In the genomic region with DNA sequence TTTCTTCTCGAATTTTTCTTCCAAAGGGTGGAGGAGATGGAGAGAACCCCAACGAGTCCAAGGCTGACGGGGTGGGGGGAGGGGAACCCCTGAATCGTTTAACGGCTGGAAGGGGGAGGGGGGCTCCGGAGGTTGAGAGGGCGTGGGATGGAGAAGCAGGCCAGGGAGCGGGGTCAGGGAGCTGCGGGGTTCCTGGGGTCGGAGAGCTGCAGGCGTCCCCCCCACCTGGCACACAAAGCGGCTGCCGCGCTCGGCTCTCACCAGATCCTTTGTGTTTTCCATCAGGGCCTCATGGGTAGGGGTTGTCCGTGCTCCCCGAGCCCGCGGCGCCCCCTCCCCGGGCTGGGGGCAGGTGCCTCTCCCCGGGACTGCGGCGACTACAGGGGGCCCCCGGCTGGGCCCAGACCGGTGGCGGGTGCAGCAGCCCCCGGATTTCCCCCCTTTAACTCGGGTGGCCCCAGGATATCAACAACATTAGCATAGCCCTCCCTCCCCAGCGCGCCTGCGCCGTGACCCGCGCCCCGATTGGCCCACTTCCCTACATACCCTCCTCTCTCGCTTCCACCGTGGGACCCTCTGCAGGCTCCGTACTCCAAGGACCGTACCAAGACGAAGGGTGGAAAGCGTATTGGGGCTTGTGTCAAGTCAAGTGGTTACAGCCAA, we compare ENCODE assay signal across 1 cellular context.
TF ChIP-seq lines count a peak whose summit lies in the region.

A gene (minus strand): TSS at position 476 of the 663 bp plus-strand sequence. CDS start 34,888 bp downstream, outside the sequence.

TF ChIP-seq in HepG2, 621 proteins besides CTCF, POLR2A, EP300 and RAD21 (continued from another document and continues in another):
- TF ChIP-seq, protein P1, sequence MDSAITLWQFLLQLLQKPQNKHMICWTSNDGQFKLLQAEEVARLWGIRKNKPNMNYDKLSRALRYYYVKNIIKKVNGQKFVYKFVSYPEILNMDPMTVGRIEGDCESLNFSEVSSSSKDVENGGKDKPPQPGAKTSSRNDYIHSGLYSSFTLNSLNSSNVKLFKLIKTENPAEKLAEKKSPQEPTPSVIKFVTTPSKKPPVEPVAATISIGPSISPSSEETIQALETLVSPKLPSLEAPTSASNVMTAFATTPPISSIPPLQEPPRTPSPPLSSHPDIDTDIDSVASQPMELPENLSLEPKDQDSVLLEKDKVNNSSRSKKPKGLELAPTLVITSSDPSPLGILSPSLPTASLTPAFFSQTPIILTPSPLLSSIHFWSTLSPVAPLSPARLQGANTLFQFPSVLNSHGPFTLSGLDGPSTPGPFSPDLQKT (CRISPR knock-in tag; IDR thresholded peaks at IDR 0.05; ENCODE audit: borderline replicate concordance) = no peak
- TF ChIP-seq XBP1 (CRISPR knock-in tag; IDR thresholded peaks at IDR 0.05) (no peak), PRPF4 (IDR thresholded peaks at IDR 0.05; ENCODE audit: low read depth, low read length, poor library complexity, severe bottlenecking) (no peak), KAT7 (CRISPR knock-in tag; IDR thresholded peaks at IDR 0.05; ENCODE audit: borderline replicate concordance) (no peak), ZNF737 (CRISPR knock-in tag; IDR thresholded peaks at IDR 0.05; ENCODE audit: borderline replicate concordance) (no peak), FOXK1 (CRISPR knock-in tag; IDR thresholded peaks at IDR 0.05; ENCODE audit: borderline replicate concordance, low read depth) (peak; percentile 93), KMT2A (CRISPR knock-in tag; IDR thresholded peaks at IDR 0.05) (no peak; the same call in none of the 2 replicates), ZIK1 (CRISPR knock-in tag; IDR thresholded peaks at IDR 0.05; ENCODE audit: borderline replicate concordance, low read depth) (peak; percentile 16; the same call in 1 of the 2 replicates), ZNF329 (CRISPR knock-in tag; IDR thresholded peaks at IDR 0.05; ENCODE audit: low read depth) (no peak), RBFOX2 (IDR thresholded peaks at IDR 0.05; ENCODE audit: low read depth, low read length) (peak; percentile 76), KLF9 (CRISPR knock-in tag; IDR thresholded peaks at IDR 0.05; ENCODE audit: low read depth) (no peak), GABPA (IDR thresholded peaks at IDR 0.05; ENCODE audit: low read depth, low read length) (no peak), GABPA (CRISPR knock-in tag; IDR thresholded peaks at IDR 0.05; ENCODE audit: low read depth) (no peak), BCL6 (CRISPR knock-in tag; IDR thresholded peaks at IDR 0.05) (no peak), GATAD2A (CRISPR knock-in tag; IDR thresholded peaks at IDR 0.05) (peak; percentile 9; the same call in 1 of the 2 replicates), ZNF383 (CRISPR knock-in tag; IDR thresholded peaks at IDR 0.05; ENCODE audit: borderline replicate concordance) (no peak), TCF7 (IDR thresholded peaks at IDR 0.05; ENCODE audit: low read depth) (no peak), ZNF781 (CRISPR knock-in tag; IDR thresholded peaks at IDR 0.05; ENCODE audit: borderline replicate concordance, not compliant biosample characterization) (peak; percentile 2), NCOA5 (CRISPR knock-in tag; IDR thresholded peaks at IDR 0.05) (no peak), ZBTB8A (CRISPR knock-in tag; IDR thresholded peaks at IDR 0.05; ENCODE audit: borderline replicate concordance, low read depth) (no peak), ZNF17 (CRISPR knock-in tag; IDR thresholded peaks at IDR 0.05) (no peak), BRCA1 (CRISPR knock-in tag; IDR thresholded peaks at IDR 0.05) (no peak), MEF2D (CRISPR knock-in tag; IDR thresholded peaks at IDR 0.05) (no peak), NCOA1 (CRISPR knock-in tag; IDR thresholded peaks at IDR 0.05) (no peak), IKZF1 (IDR thresholded peaks at IDR 0.05) (no peak), ZFX (CRISPR knock-in tag; IDR thresholded peaks at IDR 0.05; ENCODE audit: low read depth) (no peak), ZNF780A (CRISPR knock-in tag; IDR thresholded peaks at IDR 0.05) (no peak), ISL2 (CRISPR knock-in tag; IDR thresholded peaks at IDR 0.05) (peak; percentile 45), HNF4A (CRISPR knock-in tag; IDR thresholded peaks at IDR 0.05) (no peak), TEAD2 (CRISPR knock-in tag; IDR thresholded peaks at IDR 0.05) (no peak), GPN1 (CRISPR knock-in tag; IDR thresholded peaks at IDR 0.05; ENCODE audit: borderline replicate concordance) (no peak), MYC (CRISPR knock-in tag; IDR thresholded peaks at IDR 0.05; ENCODE audit: borderline replicate concordance) (no peak), RXRB (CRISPR knock-in tag; IDR thresholded peaks at IDR 0.05; ENCODE audit: borderline replicate concordance) (no peak), MAZ (IDR thresholded peaks at IDR 0.05; ENCODE audit: borderline replicate concordance, low read depth, low read length) (no peak), MAZ (CRISPR knock-in tag; IDR thresholded peaks at IDR 0.05; ENCODE audit: low read depth) (no peak), KAT8 (CRISPR knock-in tag; IDR thresholded peaks at IDR 0.05) (no peak)
- TF ChIP-seq, protein P2, sequence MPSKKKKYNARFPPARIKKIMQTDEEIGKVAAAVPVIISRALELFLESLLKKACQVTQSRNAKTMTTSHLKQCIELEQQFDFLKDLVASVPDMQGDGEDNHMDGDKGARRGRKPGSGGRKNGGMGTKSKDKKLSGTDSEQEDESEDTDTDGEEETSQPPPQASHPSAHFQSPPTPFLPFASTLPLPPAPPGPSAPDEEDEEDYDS (CRISPR knock-in tag; IDR thresholded peaks at IDR 0.05) = peak; percentile 68
- TF ChIP-seq, protein P3, sequence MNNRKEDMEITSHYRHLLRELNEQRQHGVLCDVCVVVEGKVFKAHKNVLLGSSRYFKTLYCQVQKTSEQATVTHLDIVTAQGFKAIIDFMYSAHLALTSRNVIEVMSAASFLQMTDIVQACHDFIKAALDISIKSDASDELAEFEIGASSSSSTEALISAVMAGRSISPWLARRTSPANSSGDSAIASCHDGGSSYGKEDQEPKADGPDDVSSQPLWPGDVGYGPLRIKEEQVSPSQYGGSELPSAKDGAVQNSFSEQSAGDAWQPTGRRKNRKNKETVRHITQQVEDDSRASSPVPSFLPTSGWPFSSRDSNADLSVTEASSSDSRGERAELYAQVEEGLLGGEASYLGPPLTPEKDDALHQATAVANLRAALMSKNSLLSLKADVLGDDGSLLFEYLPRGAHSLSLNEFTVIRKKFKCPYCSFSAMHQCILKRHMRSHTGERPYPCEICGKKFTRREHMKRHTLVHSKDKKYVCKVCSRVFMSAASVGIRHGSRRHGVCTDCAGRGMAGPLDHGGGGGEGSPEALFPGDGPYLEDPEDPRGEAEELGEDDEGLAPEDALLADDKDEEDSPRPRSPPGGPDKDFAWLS (CRISPR knock-in tag; IDR thresholded peaks at IDR 0.05; ENCODE audit: borderline replicate concordance) = no peak
- TF ChIP-seq, protein P4, sequence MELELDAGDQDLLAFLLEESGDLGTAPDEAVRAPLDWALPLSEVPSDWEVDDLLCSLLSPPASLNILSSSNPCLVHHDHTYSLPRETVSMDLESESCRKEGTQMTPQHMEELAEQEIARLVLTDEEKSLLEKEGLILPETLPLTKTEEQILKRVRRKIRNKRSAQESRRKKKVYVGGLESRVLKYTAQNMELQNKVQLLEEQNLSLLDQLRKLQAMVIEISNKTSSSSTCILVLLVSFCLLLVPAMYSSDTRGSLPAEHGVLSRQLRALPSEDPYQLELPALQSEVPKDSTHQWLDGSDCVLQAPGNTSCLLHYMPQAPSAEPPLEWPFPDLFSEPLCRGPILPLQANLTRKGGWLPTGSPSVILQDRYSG (CRISPR knock-in tag; IDR thresholded peaks at IDR 0.05) = no peak
- TF ChIP-seq, protein P5, sequence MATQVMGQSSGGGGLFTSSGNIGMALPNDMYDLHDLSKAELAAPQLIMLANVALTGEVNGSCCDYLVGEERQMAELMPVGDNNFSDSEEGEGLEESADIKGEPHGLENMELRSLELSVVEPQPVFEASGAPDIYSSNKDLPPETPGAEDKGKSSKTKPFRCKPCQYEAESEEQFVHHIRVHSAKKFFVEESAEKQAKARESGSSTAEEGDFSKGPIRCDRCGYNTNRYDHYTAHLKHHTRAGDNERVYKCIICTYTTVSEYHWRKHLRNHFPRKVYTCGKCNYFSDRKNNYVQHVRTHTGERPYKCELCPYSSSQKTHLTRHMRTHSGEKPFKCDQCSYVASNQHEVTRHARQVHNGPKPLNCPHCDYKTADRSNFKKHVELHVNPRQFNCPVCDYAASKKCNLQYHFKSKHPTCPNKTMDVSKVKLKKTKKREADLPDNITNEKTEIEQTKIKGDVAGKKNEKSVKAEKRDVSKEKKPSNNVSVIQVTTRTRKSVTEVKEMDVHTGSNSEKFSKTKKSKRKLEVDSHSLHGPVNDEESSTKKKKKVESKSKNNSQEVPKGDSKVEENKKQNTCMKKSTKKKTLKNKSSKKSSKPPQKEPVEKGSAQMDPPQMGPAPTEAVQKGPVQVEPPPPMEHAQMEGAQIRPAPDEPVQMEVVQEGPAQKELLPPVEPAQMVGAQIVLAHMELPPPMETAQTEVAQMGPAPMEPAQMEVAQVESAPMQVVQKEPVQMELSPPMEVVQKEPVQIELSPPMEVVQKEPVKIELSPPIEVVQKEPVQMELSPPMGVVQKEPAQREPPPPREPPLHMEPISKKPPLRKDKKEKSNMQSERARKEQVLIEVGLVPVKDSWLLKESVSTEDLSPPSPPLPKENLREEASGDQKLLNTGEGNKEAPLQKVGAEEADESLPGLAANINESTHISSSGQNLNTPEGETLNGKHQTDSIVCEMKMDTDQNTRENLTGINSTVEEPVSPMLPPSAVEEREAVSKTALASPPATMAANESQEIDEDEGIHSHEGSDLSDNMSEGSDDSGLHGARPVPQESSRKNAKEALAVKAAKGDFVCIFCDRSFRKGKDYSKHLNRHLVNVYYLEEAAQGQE (IDR thresholded peaks at IDR 0.05; ENCODE audit: borderline replicate concordance in 1 of 2, low read depth in 1 of 2, low read length in 2 of 2) = no peak
- TF ChIP-seq, protein P6, sequence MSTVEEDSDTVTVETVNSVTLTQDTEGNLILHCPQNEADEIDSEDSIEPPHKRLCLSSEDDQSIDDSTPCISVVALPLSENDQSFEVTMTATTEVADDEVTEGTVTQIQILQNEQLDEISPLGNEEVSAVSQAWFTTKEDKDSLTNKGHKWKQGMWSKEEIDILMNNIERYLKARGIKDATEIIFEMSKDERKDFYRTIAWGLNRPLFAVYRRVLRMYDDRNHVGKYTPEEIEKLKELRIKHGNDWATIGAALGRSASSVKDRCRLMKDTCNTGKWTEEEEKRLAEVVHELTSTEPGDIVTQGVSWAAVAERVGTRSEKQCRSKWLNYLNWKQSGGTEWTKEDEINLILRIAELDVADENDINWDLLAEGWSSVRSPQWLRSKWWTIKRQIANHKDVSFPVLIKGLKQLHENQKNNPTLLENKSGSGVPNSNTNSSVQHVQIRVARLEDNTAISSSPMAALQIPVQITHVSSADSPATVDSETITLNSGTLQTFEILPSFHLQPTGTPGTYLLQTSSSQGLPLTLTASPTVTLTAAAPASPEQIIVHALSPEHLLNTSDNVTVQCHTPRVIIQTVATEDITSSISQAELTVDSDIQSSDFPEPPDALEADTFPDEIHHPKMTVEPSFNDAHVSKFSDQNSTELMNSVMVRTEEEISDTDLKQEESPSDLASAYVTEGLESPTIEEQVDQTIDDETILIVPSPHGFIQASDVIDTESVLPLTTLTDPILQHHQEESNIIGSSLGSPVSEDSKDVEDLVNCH (CRISPR knock-in tag; IDR thresholded peaks at IDR 0.05) = no peak
- TF ChIP-seq, protein P7, sequence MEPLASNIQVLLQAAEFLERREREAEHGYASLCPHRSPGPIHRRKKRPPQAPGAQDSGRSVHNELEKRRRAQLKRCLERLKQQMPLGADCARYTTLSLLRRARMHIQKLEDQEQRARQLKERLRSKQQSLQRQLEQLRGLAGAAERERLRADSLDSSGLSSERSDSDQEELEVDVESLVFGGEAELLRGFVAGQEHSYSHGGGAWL (CRISPR knock-in tag; IDR thresholded peaks at IDR 0.05) = peak; percentile 3; the same call in 1 of the 2 replicates
- TF ChIP-seq, protein P8, sequence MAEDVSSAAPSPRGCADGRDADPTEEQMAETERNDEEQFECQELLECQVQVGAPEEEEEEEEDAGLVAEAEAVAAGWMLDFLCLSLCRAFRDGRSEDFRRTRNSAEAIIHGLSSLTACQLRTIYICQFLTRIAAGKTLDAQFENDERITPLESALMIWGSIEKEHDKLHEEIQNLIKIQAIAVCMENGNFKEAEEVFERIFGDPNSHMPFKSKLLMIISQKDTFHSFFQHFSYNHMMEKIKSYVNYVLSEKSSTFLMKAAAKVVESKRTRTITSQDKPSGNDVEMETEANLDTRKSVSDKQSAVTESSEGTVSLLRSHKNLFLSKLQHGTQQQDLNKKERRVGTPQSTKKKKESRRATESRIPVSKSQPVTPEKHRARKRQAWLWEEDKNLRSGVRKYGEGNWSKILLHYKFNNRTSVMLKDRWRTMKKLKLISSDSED (CRISPR knock-in tag; IDR thresholded peaks at IDR 0.05) = no peak
- TF ChIP-seq, protein P9, sequence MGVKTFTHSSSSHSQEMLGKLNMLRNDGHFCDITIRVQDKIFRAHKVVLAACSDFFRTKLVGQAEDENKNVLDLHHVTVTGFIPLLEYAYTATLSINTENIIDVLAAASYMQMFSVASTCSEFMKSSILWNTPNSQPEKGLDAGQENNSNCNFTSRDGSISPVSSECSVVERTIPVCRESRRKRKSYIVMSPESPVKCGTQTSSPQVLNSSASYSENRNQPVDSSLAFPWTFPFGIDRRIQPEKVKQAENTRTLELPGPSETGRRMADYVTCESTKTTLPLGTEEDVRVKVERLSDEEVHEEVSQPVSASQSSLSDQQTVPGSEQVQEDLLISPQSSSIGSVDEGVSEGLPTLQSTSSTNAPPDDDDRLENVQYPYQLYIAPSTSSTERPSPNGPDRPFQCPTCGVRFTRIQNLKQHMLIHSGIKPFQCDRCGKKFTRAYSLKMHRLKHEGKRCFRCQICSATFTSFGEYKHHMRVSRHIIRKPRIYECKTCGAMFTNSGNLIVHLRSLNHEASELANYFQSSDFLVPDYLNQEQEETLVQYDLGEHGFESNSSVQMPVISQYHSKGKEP (CRISPR knock-in tag; IDR thresholded peaks at IDR 0.05) = no peak
- TF ChIP-seq, protein P10, sequence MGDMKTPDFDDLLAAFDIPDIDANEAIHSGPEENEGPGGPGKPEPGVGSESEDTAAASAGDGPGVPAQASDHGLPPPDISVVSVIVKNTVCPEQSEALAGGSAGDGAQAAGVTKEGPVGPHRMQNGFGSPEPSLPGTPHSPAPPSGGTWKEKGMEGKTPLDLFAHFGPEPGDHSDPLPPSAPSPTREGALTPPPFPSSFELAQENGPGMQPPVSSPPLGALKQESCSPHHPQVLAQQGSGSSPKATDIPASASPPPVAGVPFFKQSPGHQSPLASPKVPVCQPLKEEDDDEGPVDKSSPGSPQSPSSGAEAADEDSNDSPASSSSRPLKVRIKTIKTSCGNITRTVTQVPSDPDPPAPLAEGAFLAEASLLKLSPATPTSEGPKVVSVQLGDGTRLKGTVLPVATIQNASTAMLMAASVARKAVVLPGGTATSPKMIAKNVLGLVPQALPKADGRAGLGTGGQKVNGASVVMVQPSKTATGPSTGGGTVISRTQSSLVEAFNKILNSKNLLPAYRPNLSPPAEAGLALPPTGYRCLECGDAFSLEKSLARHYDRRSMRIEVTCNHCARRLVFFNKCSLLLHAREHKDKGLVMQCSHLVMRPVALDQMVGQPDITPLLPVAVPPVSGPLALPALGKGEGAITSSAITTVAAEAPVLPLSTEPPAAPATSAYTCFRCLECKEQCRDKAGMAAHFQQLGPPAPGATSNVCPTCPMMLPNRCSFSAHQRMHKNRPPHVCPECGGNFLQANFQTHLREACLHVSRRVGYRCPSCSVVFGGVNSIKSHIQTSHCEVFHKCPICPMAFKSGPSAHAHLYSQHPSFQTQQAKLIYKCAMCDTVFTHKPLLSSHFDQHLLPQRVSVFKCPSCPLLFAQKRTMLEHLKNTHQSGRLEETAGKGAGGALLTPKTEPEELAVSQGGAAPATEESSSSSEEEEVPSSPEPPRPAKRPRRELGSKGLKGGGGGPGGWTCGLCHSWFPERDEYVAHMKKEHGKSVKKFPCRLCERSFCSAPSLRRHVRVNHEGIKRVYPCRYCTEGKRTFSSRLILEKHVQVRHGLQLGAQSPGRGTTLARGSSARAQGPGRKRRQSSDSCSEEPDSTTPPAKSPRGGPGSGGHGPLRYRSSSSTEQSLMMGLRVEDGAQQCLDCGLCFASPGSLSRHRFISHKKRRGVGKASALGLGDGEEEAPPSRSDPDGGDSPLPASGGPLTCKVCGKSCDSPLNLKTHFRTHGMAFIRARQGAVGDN (CRISPR knock-in tag; IDR thresholded peaks at IDR 0.05) = no peak
